In genomic region chr10:89805599-89806013, GRCh38 we compare ENCODE assay signal across 10 cellular contexts.
DNase-seq lines count a peak whose midpoint lies in the region; ATAC-seq and TF ChIP-seq lines count a peak whose summit lies in the region.
"Had no signal": no experiment of that assay in that cellular context is flagged by ENCODE, and none has a peak within 500 bp of the region (broad histone marks: within the 10 kb centered on the region; RNA-seq: fewer than 3 reads in every experiment).

No MANE protein-coding gene starts in this region.

- no peak for TF ChIP-seq CTCF in brain microvascular endothelial cell (IDR thresholded peaks at IDR 0.05; ENCODE audit: low read depth, low read length, missing control alignments)
- no peak for TF ChIP-seq CTCF in GM23338 (conservative IDR thresholded peaks at IDR 0.05; ENCODE audit: low read depth in 2 of 2)

- H3K36me3 ChIP-seq in brain microvascular endothelial cell (replicated peaks): no peaks in the 10 kb centered on the region
- no peaks in the 10 kb centered on the region for H3K36me3 ChIP-seq in GM23338 (ENCODE audit: insufficient read depth)

- TF ChIP-seq POLR2A in GM18505 (IDR thresholded peaks at IDR 0.05; ENCODE audit: borderline replicate concordance, extremely low read depth, insufficient read depth, insufficient read length): no peak

- H3K4me3 ChIP-seq in brain microvascular endothelial cell (ENCODE audit: low read depth, low read length) (no peak overlapping the region), GM23338 (no peak overlapping the region)
- H3K4me3 ChIP-seq: psoas muscle, SK-N-MC had no signal

- DNase-seq in brain microvascular endothelial cell (peak; percentile 5), GM23338 (ENCODE audit: low spot score) (no peak), DMS79 treated with DMSO at 0.1 percent for 48 hours (lab: John Stamatoyannopoulos, UW) (no peak), AML-193 (lab: John Stamatoyannopoulos, UW) (no peak), amygdala (lab: John Stamatoyannopoulos, UW) (no peak)
- DNase-seq: psoas muscle had no signal

- H3K36me3 Mint-ChIP-seq in GM23338 (ENCODE audit: low read depth): no peaks in the 10 kb centered on the region

- no peaks in the 10 kb centered on the region for H3K4me1 ChIP-seq in GM23338 (ENCODE audit: insufficient read depth)
- H3K4me1 ChIP-seq: psoas muscle had no signal

- H2AFZ ChIP-seq in GM23338: no peak overlapping the region

- H3K27me3 ChIP-seq in brain microvascular endothelial cell (replicated peaks): no peaks in the 10 kb centered on the region
- no peaks in the 10 kb centered on the region for H3K27me3 ChIP-seq in GM23338 (ENCODE audit: insufficient read depth)

- no peak overlapping the region for H3K27ac Mint-ChIP-seq in GM23338

- no peaks in the 10 kb centered on the region for H3K4me1 Mint-ChIP-seq in GM23338

- no peak overlapping the region for H3K4me3 Mint-ChIP-seq in GM23338

- H3K79me2 ChIP-seq in GM23338 (replicated peaks; ENCODE audit: insufficient read depth): no peaks in the 10 kb centered on the region

- no peaks in the 10 kb centered on the region for H3K9me3 Mint-ChIP-seq in GM23338

- no peaks in the 10 kb centered on the region for H3F3A ChIP-seq in GM23338 (replicated peaks; ENCODE audit: low read depth)

- ATAC-seq in GM18505 (IDR thresholded peaks at IDR 0.05; ENCODE audit: unreplicated experiment) (peak; percentile 89), GM21367 (IDR thresholded peaks at IDR 0.05; ENCODE audit: unreplicated experiment) (peak; percentile 75), HG03175 (IDR thresholded peaks at IDR 0.05; ENCODE audit: unreplicated experiment) (peak; percentile 96), GM23338 (no peak)
- ATAC-seq: psoas muscle had no signal

- no peaks in the 10 kb centered on the region for H4K20me1 ChIP-seq in GM23338 (replicated peaks; ENCODE audit: insufficient read depth)

- H3K27me3 Mint-ChIP-seq in GM23338 (ENCODE audit: insufficient read depth, low read depth, poor library complexity): peaks cover 3% of the 10 kb centered on the region

- in situ Hi-C loops in brain microvascular endothelial cell (cut with HindIII; ENCODE audit: low pct_ligation_motif_present, low sequenced_read_pairs): no loop called here

- H3K4me2 ChIP-seq in GM23338: no peak overlapping the region

- no peak overlapping the region for H3K27ac ChIP-seq in brain microvascular endothelial cell
- no peak overlapping the region for H3K27ac ChIP-seq in GM23338 (ENCODE audit: low read depth)
- H3K27ac ChIP-seq: psoas muscle, SK-N-MC had no signal

- no peaks in the 10 kb centered on the region for H3K9me2 ChIP-seq in GM23338 (ENCODE audit: insufficient read depth)

TF ChIP-seq in GM23338, 12 proteins besides CTCF, POLR2A, EP300 and RAD21:
- TF ChIP-seq EZH2 (IDR thresholded peaks at IDR 0.05; ENCODE audit: low read depth, unreplicated experiment): no peak
